In the genomic region with DNA sequence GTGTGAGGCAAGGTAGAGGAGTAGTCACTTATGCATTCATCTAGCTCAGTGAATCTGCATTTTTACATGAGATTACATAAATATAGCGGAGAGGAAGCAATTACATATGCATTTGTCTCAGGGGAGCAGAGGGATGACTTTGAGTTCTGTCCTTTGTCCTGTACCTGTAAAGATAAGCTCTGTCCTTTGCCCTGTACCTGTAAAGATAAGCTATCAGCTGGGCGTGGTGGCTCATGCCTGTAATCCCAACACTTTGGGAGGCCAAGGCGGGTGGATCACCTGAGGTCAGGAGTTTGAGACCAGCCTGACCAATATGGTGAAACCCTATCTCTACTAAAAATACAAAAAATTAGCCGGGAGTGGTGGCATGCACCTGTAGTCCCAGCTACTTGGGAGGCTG, we compare ENCODE assay signal across 16 cellular contexts. TPM values are rescaled to one million over a fixed set of nuclear protein-coding genes. Genes with fewer than 3 reads are reported as not detected.
DNase-seq lines count a peak whose midpoint lies in the region; ATAC-seq and TF ChIP-seq lines count a peak whose summit lies in the region.
"Not testable (repeated sequence)": the region's sequence is repeated elsewhere in the genome, so short reads cannot be mapped to it uniquely, and the experiment has no call there.
"Had no signal": no experiment of that assay in that cellular context is flagged by ENCODE, and none has a peak within 500 bp of the region (broad histone marks: within the 10 kb centered on the region; RNA-seq: fewer than 3 reads in every experiment).

No MANE protein-coding gene starts in this region.

- not testable (repeated sequence) for TF ChIP-seq POLR2A in spleen (IDR thresholded peaks at IDR 0.05)

- not testable (repeated sequence) for TF ChIP-seq CTCF in Caco-2 (IDR thresholded peaks at IDR 0.05; ENCODE audit: insufficient read depth in 1 of 2, low read depth in 1 of 2, low read length in 1 of 2, severe bottlenecking in 1 of 2, unreplicated experiment in 1 of 2); colonic mucosa (IDR thresholded peaks at IDR 0.05); neutrophil (IDR thresholded peaks at IDR 0.05); spleen (IDR thresholded peaks at IDR 0.05 in 8 of 11, conservative IDR thresholded peaks at IDR 0.05 in 3 of 11); upper lobe of right lung (IDR thresholded peaks at IDR 0.05)

- H3K4me1 ChIP-seq in Caco-2 (peaks cover 10% of the 10 kb centered on the region), neutrophil (ENCODE audit: control insufficient read depth in 1 of 2, insufficient read depth in 1 of 2, low read depth in 1 of 2, low read length in 1 of 2) (peaks cover 68 to 86% of the 10 kb centered on the region in 2 experiments)
- not testable (repeated sequence) for H3K4me1 ChIP-seq in colonic mucosa, spleen, upper lobe of right lung

- H3K27me3 Mint-ChIP-seq in Caco-2 (ENCODE audit: insufficient read depth, unreplicated experiment) = not testable (repeated sequence)

- not testable (repeated sequence) for H3K36me3 ChIP-seq in Caco-2 (ENCODE audit: control insufficient read depth, insufficient read depth, low read length); colonic mucosa; spleen; upper lobe of right lung
- peaks cover 57% of the 10 kb centered on the region for H3K36me3 ChIP-seq in neutrophil

- not testable (repeated sequence) for ATAC-seq in upper lobe of right lung

- peak; percentile 24 to 59 for DNase-seq in Caco-2
- peak; percentile 72 for DNase-seq in colonic mucosa
- DNase-seq in mesenteric fat pad (ENCODE audit: low spot score) = peak; percentile 28
- DNase-seq in posterior vena cava (ENCODE audit: low spot score) = peak; percentile 13
- DNase-seq in spleen = peak; percentile 18
- peak; percentile 6 for DNase-seq in upper lobe of right lung

- not testable (repeated sequence) for H3K4me1 Mint-ChIP-seq in Caco-2 (ENCODE audit: low read depth, unreplicated experiment)

- WGBS in spleen, 5 donors = 77 to 86% (median 83%) methylated on average over 4 of the region's 4 CpGs

- H3K9me3 Mint-ChIP-seq in Caco-2 (ENCODE audit: unreplicated experiment) = peaks cover 22% of the 10 kb centered on the region

- CTCF ChIA-PET in Caco-2 (lab: Charles Lee) = not testable (repeated sequence)

- H3K36me3 Mint-ChIP-seq in Caco-2 (ENCODE audit: insufficient read depth, unreplicated experiment) = not testable (repeated sequence)

- not testable (repeated sequence) for H3K9ac ChIP-seq in colonic mucosa (ENCODE audit: low read depth in 2 of 2, low read length in 2 of 2)

- not testable (repeated sequence) for H3K9me3 ChIP-seq in Caco-2, colonic mucosa, neutrophil, upper lobe of right lung
- peaks cover 0 to 11% (median 0%) of the 10 kb centered on the region in 8 donors for H3K9me3 ChIP-seq in spleen

- H3K27me3 ChIP-seq in Caco-2 (replicated peaks; ENCODE audit: control insufficient read depth, insufficient read depth, low read length); colonic mucosa; neutrophil; spleen (replicated peaks in 1 of 7); upper lobe of right lung: not testable (repeated sequence)

- H3K27ac ChIP-seq in colonic mucosa, upper lobe of right lung: not testable (repeated sequence)
- peak overlapping the region; percentile 77 for H3K27ac ChIP-seq in neutrophil
- peak overlapping the region in 2 of 8 donors; percentile 10 to 32 for H3K27ac ChIP-seq in spleen

- BruUV-seq in Caco-2 (replicated peaks; lab: Mats Ljungman, UMichigan) = not testable (repeated sequence)

- not testable (repeated sequence) for H3K4me3 Mint-ChIP-seq in Caco-2 (ENCODE audit: unreplicated experiment)

- H3K27ac Mint-ChIP-seq in Caco-2 (ENCODE audit: unreplicated experiment) = not testable (repeated sequence)

- not testable (repeated sequence) for H3K4me3 ChIP-seq in Caco-2 (ENCODE audit: low read depth, low read length); colonic mucosa; neutrophil (ENCODE audit: low read depth in 1 of 2, low read length in 1 of 2); spleen; upper lobe of right lung

- POLR2A ChIA-PET in Caco-2 (lab: Charles Lee) = not testable (repeated sequence)

- intact Hi-C loops in Caco-2 (cut with micrococcal nuclease; ENCODE audit: unreplicated experiment); colonic mucosa (cut with DNase I); posterior vena cava (cut with DNase I); spleen (cut with DNase I; ENCODE audit: low total_unique reads); upper lobe of right lung (cut with DNase I): not testable (repeated sequence)

RNA-seq across cellular contexts. Expression of a gene that starts 14.0 kb away (rescaled TPM):
- total RNA-seq in Caco-2 (2022) = not detected in 2 replicates
- total RNA-seq in colonic mucosa = not detected
- total RNA-seq in mesenteric fat pad = 7.0 TPM
- 1 to 10 TPM in 1 of 2 donors, under 1 TPM in 1; 0.48 to 6.3 TPM for total RNA-seq in posterior vena cava
- total RNA-seq in spleen = 100 to 1,000 TPM in 2 of 7 donors, 10 to 100 TPM in 5; 15.9 to 122 (median 45.0) TPM
- polyA plus RNA-seq in spleen = 1 to 10 TPM; 5.1 to 8.3 (median 8.3) TPM
- total RNA-seq in upper lobe of right lung = 2.3 TPM
- total RNA-seq: Daoy, G401 had no signal
- polyA plus RNA-seq: A549, BJ had no signal

RNA-seq across cellular contexts. Expression of a gene that starts 50.0 kb away (rescaled TPM):
- not detected in 2 replicates for total RNA-seq in Caco-2 (2022)
- not detected for total RNA-seq in colonic mucosa
- not detected for total RNA-seq in mesenteric fat pad
- not detected for total RNA-seq in posterior vena cava
- total RNA-seq in spleen = under 1 TPM in 1 of 7 donors, not detected in 6; 0.14 TPM
- not detected for polyA plus RNA-seq in spleen
- total RNA-seq in upper lobe of right lung = not detected
- total RNA-seq: A172; B cell; CD4-positive, alpha-beta T cell; CD8-positive, alpha-beta T cell; Daoy; G401; GM12878 had no signal
- polyA plus RNA-seq: A549, BJ, GM12878 had no signal

Comparison
In these comparisons a context has a peak if more than half of its experiments do, and no peak if none do; other contexts are left out.
1. DNase-seq: peak in every context shown above with its lines; median percentile 72 in colonic mucosa; 42 in Caco-2; 28 in mesenteric fat pad; 18 in spleen; 13 in posterior vena cava; 6 in upper lobe of right lung.